8 cellular contexts compared by ENCODE assay signal in the genomic region with DNA sequence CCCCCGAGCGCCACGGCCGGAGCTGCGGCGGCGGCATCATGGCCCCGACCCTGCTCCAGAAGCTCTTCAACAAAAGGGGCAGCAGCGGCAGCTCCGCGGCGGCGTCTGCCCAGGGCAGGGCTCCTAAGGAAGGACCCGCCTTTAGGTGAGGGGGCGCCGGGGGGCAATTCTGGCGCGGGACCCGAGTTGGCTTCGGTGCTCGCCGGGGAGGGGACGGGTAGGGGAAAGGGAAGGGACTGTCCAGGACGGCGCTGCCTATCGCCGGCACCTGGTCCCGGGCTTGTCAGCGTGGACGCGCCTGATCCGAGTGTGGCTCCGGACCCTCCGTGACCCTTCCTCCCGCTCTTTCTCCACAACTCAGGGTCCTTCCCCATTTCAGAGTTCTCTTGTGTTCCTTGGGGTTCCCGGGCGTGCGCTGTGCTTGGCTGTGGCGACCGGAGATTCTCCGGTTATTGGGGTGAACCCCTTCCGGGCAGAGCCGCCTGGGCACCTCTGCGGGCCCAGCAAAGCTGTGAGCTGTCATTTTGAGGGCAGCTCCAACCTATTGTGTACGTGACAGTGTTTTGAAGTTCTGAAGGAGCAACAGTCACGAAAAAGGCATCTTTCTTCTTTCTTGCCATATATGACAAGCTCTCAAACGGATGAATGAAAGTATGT. TPM values are rescaled to one million over a fixed set of nuclear protein-coding genes. Genes with fewer than 3 reads are reported as not detected.
DNase-seq lines count a peak whose midpoint lies in the region; ATAC-seq and TF ChIP-seq lines count a peak whose summit lies in the region.

No MANE protein-coding gene starts in this region.

- TF ChIP-seq CTCF in HFFc6 (IDR thresholded peaks at IDR 0.05), result no peak

- H3K9me3 Mint-ChIP-seq in HFFc6, result no peaks in the 10 kb centered on the region
- peaks cover 0 to 18% (median 10%) of the 10 kb centered on the region in 7 donors for H3K9me3 Mint-ChIP-seq in naive B cell

- H3K36me3 ChIP-seq in stomach smooth muscle (ENCODE audit: control insufficient read depth in 2 of 2, insufficient read depth in 2 of 2, low read length in 2 of 2), result no peaks in the 10 kb centered on the region

- peak overlapping the region; percentile 71 for H3K4me3 ChIP-seq in GM08714 (ENCODE audit: low read length)
- H3K4me3 ChIP-seq in stomach smooth muscle (ENCODE audit: low read length in 2 of 2), result peak overlapping the region; percentile 72 to 91

- H3K4me3 Mint-ChIP-seq in HFFc6 (peak overlapping the region; percentile 100), naive B cell (peak overlapping the region; percentile 76 to 93 (median 90))

- H3K27me3 ChIP-seq in stomach smooth muscle (ENCODE audit: control insufficient read depth in 1 of 2, insufficient read depth in 2 of 2, low read length in 2 of 2), result no peaks in the 10 kb centered on the region

- H3K9ac ChIP-seq in stomach smooth muscle (ENCODE audit: low read length in 2 of 2), result peak overlapping the region; percentile 79 to 81

- H3K4me1 Mint-ChIP-seq in HFFc6 (ENCODE audit: low read depth) (peaks cover 46% of the 10 kb centered on the region), naive B cell (peaks cover 5 to 12% (median 12%) of the 10 kb centered on the region in 3 donors)

- peak overlapping the region; percentile 93 for H3K27ac Mint-ChIP-seq in HFFc6
- H3K27ac Mint-ChIP-seq in naive B cell, result peak overlapping the region in 1 of 6 donors; percentile 83

- peak; percentile 18 to 22 for ATAC-seq in naive B cell (ENCODE audit: low read depth in 2 of 2)

- TF ChIP-seq POLR2A in erythroblast (IDR thresholded peaks at IDR 0.05; ENCODE audit: low read length), result no peak

- DNase-seq in HFFc6 (no peak), NCI-H1092 treated with DMSO at 0.1 percent for 48 hours (lab: John Stamatoyannopoulos, UW) (peak; percentile 27), activated T-cell treated with anti-CD3 and anti-CD28 coated beads for 4 hours (peak; percentile 9), erythroblast (lab: John Stamatoyannopoulos, UW) (peak; percentile 64 to 79), naive B cell (peak; percentile 16), GOT3 (lab: John Stamatoyannopoulos, UW) (no peak)

- peaks cover 12% of the 10 kb centered on the region for H3K4me1 ChIP-seq in stomach smooth muscle (ENCODE audit: control insufficient read depth, insufficient read depth, low read length)

- H3K36me3 Mint-ChIP-seq in HFFc6 (ENCODE audit: low read depth), result no peaks in the 10 kb centered on the region
- H3K36me3 Mint-ChIP-seq in naive B cell, result peaks cover 0 to 5% of the 10 kb centered on the region in 2 donors

- H3K27me3 Mint-ChIP-seq in HFFc6 (ENCODE audit: insufficient read depth) (no peaks in the 10 kb centered on the region; the same call in 1 of the 2 replicates), naive B cell (peaks cover 66 to 77% (median 77%) of the 10 kb centered on the region in 3 donors)

- H3K9me3 ChIP-seq in stomach smooth muscle (ENCODE audit: control insufficient read depth in 2 of 2, low read length in 2 of 2), result no peaks in the 10 kb centered on the region

- no peak overlapping the region for H3K27ac ChIP-seq in stomach smooth muscle (ENCODE audit: low read length)

RNA-seq across cellular contexts. Expression of a gene that starts 0.5 kb away (rescaled TPM):
- 10 to 100 TPM; 14.1 to 22.2 (median 18.2) TPM for total RNA-seq in HFFc6 (2021; fragmentation: NEBNext Ultra II Directional; extraction: Animal tissue kit (Norgen Biotek cat#: 25700))
- polyA plus RNA-seq in naive B cell (ENCODE audit: low read depth in 6 of 6), result not detected

RNA-seq across cellular contexts. Expression of a gene that starts 46.1 kb away (rescaled TPM):
- 10 to 100 TPM; 23.2 to 30.2 (median 23.9) TPM for total RNA-seq in HFFc6 (2021; fragmentation: NEBNext Ultra II Directional; extraction: Animal tissue kit (Norgen Biotek cat#: 25700))
- polyA plus RNA-seq in naive B cell (ENCODE audit: low read depth in 6 of 6), result 10 to 100 TPM; 30.5 to 49.0 (median 46.0) TPM

Comparison
In these comparisons a context has a peak if more than half of its experiments do, and no peak if none do; other contexts are left out.
1. DNase-seq: peak in NCI-H1092 treated with DMSO at 0.1 percent for 48 hours (single experiment), activated T-cell treated with anti-CD3 and anti-CD28 coated beads for 4 hours (single experiment), erythroblast (2 of 2) and naive B cell (single experiment); none in HFFc6 (single experiment) and GOT3 (single experiment).